In genomic region chr15:99651023-99651807, GRCh38 we compare ENCODE assay signal across 11 cellular contexts.
DNase-seq lines count a peak whose midpoint lies in the region; ATAC-seq and TF ChIP-seq lines count a peak whose summit lies in the region.
"Had no signal": no experiment of that assay in that cellular context is flagged by ENCODE, and none has a peak within 500 bp of the region (broad histone marks: within the 10 kb centered on the region; RNA-seq: fewer than 3 reads in every experiment).

No MANE protein-coding gene starts in this region.

- intact Hi-C loops in left ventricle myocardium superior (cut with micrococcal nuclease), result no loop called here

- peaks cover 7% of the 10 kb centered on the region for H3K4me1 ChIP-seq in osteoblast (ENCODE audit: insufficient read depth, low read length)

- H3K9me3 ChIP-seq in osteoblast (ENCODE audit: low read depth, low read length), result no peaks in the 10 kb centered on the region

- H4K20me1 ChIP-seq in osteoblast (ENCODE audit: insufficient read depth, low read length), result peaks cover 2% of the 10 kb centered on the region

- H3K27ac ChIP-seq in osteoblast (ENCODE audit: low read depth, low read length), result no peak overlapping the region

- H3K27me3 ChIP-seq in osteoblast (ENCODE audit: insufficient read depth, low read length), result no peaks in the 10 kb centered on the region

- peaks cover 4% of the 10 kb centered on the region for H3K36me3 ChIP-seq in osteoblast (ENCODE audit: insufficient read depth, low read length)

- no peak overlapping the region for H2AFZ ChIP-seq in osteoblast (ENCODE audit: low read length)

- DNase-seq in Daoy (ENCODE audit: low read depth) (peak; percentile 65), NCI-H226 (peak; percentile 50), epithelial cell of esophagus (ENCODE audit: low read depth) (peak; percentile 91), osteoblast (ENCODE audit: insufficient read length, low spot score, missing footprints) (peak; percentile 52), left ventricle myocardium superior (no peak), COR-L47 (lab: John Stamatoyannopoulos, UW) (no peak)
- DNase-seq: NCI-H2081, T1000 had no signal

- no peak for ATAC-seq in GM19467 (IDR thresholded peaks at IDR 0.05; ENCODE audit: unreplicated experiment)
- no peak for ATAC-seq in left ventricle myocardium superior
- no peak for ATAC-seq in HG03457 (IDR thresholded peaks at IDR 0.05; ENCODE audit: unreplicated experiment)

- peak overlapping the region; percentile 24 for H3K4me2 ChIP-seq in osteoblast (ENCODE audit: insufficient read depth, low read length)

- peaks cover 18% of the 10 kb centered on the region for H3K79me2 ChIP-seq in osteoblast (ENCODE audit: insufficient read depth, low read length)

- TF ChIP-seq CTCF in epithelial cell of esophagus (IDR thresholded peaks at IDR 0.05; ENCODE audit: insufficient read depth, low read depth, low read length, missing control alignments) (no peak), osteoblast (IDR thresholded peaks at IDR 0.05; ENCODE audit: extremely low read depth, low read depth, low read length) (no peak)

- no peak overlapping the region for H3K4me3 ChIP-seq in epithelial cell of esophagus (ENCODE audit: low read length)
- no peak overlapping the region for H3K4me3 ChIP-seq in osteoblast (ENCODE audit: insufficient read depth, low read length)
- H3K4me3 ChIP-seq: lung had no signal

Comparison
In these comparisons a context has a peak if more than half of its experiments do, and no peak if none do; other contexts are left out.
1. DNase-seq: peak in Daoy (single experiment), NCI-H226 (single experiment), epithelial cell of esophagus (single experiment) and osteoblast (single experiment); none in left ventricle myocardium superior (single experiment) and COR-L47 (single experiment).